Comparison of ENCODE assay signal across 20 cellular contexts in the genomic region with DNA sequence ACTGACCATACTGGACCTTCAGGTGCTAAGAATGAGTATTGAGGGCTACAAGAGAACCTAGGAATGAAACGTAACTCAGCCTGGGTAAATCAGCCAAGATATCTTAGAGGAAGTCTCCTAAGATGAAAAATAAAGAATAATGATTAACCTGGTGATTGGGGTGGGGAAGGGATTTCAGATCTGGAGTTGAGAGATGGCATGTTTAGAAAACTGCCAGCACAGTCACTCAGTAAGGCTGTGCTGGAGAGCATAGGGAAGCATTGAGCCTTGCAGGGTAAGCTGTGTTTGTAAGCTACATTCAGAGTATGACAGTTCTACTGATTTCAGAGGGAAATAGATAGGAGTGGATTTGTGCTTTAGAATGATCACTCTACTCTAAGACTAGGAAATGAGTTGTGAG. TPM values are rescaled to one million over a fixed set of nuclear protein-coding genes. Genes with fewer than 3 reads are reported as not detected.
DNase-seq lines count a peak whose midpoint lies in the region; ATAC-seq, FAIRE-seq and TF ChIP-seq lines count a peak whose summit lies in the region.
"Had no signal": no experiment of that assay in that cellular context is flagged by ENCODE, and none has a peak within 500 bp of the region (broad histone marks: within the 10 kb centered on the region; RNA-seq: fewer than 3 reads in every experiment).

No MANE protein-coding gene starts in this region.

- peak overlapping the region in 3 of 4 donors; percentile 26 to 83 (median 69) for H3K27ac ChIP-seq in Peyer's patch
- H3K27ac ChIP-seq in small intestine (ENCODE audit: low read depth in 1 of 2, low read length in 1 of 2): peak overlapping the region; percentile 64
- no peak overlapping the region for H3K27ac ChIP-seq in brain microvascular endothelial cell
- H3K27ac ChIP-seq: 22Rv1, GM23248 had no signal

- DNase-seq in Caco-2 (no peak), Peyer's patch (peak in 1 of 3 donors; percentile 62), left colon (no peak), small intestine (peak; percentile 87), brain microvascular endothelial cell (no peak), G401 (ENCODE audit: low spot score) (no peak), medulla oblongata (ENCODE audit: extremely low spot score) (no peak)
- DNase-seq: CD8-positive, alpha-beta T cell; COR-L47; GM23248; KG1 had no signal

- H3K36me3 ChIP-seq in Caco-2 (ENCODE audit: control insufficient read depth, insufficient read depth, low read length) (peaks cover 3% of the 10 kb centered on the region), Peyer's patch (no peaks in the 10 kb centered on the region), small intestine (ENCODE audit: control insufficient read depth in 2 of 2, insufficient read depth in 2 of 2, low read length in 2 of 2) (no peaks in the 10 kb centered on the region), brain microvascular endothelial cell (replicated peaks) (no peaks in the 10 kb centered on the region)
- H3K36me3 ChIP-seq: HAP-1 had no signal

- H3K4me3 ChIP-seq in Caco-2 (ENCODE audit: low read depth, low read length) (no peak overlapping the region), Peyer's patch (peak overlapping the region in 2 of 4 donors; percentile 45 to 49), small intestine (ENCODE audit: low read depth in 1 of 2, low read length in 2 of 2) (peak overlapping the region in 1 of 2 donors; percentile 42), brain microvascular endothelial cell (ENCODE audit: low read depth, low read length) (no peak overlapping the region)
- H3K4me3 ChIP-seq: GM12878, GM23248, HAP-1 had no signal

- POLR2A ChIA-PET in Caco-2 (lab: Charles Lee): no interaction called here

- H3K4me1 ChIP-seq in Caco-2 (peaks cover 11% of the 10 kb centered on the region), Peyer's patch (peaks cover 0 to 14% (median 0%) of the 10 kb centered on the region in 4 donors), small intestine (ENCODE audit: control insufficient read depth in 2 of 2, insufficient read depth in 1 of 2, low read depth in 1 of 2, low read length in 1 of 2) (peaks cover 0 to 2% of the 10 kb centered on the region in 2 donors)
- H3K4me1 ChIP-seq: HAP-1 had no signal

- FAIRE-seq in small intestine (lab: Jason Lieb, UNC): no peak
- FAIRE-seq: GM12878, GM18507 had no signal

- H3K27ac Mint-ChIP-seq in Caco-2 (ENCODE audit: unreplicated experiment): peak overlapping the region; percentile 7
- H3K27ac Mint-ChIP-seq: CD14-positive monocyte; CD8-positive, alpha-beta T cell had no signal

- H3K4me1 Mint-ChIP-seq in Caco-2 (ENCODE audit: low read depth, unreplicated experiment): peaks cover 26% of the 10 kb centered on the region
- H3K4me1 Mint-ChIP-seq: CD14-positive monocyte, IgD-negative memory B cell had no signal

- TF ChIP-seq POLR2A in Peyer's patch (IDR thresholded peaks at IDR 0.05): peak; percentile 78 to 86

- no peaks in the 10 kb centered on the region for H3K27me3 ChIP-seq in Caco-2 (replicated peaks; ENCODE audit: control insufficient read depth, insufficient read depth, low read length)
- H3K27me3 ChIP-seq in Peyer's patch: no peaks in the 10 kb centered on the region
- H3K27me3 ChIP-seq in small intestine (ENCODE audit: control insufficient read depth in 2 of 2, insufficient read depth in 2 of 2, low read length in 2 of 2): no peaks in the 10 kb centered on the region
- no peaks in the 10 kb centered on the region for H3K27me3 ChIP-seq in brain microvascular endothelial cell (replicated peaks)

- BruUV-seq in Caco-2 (replicated peaks; lab: Mats Ljungman, UMichigan): no TSS peak

- intact Hi-C loops in Caco-2 (cut with micrococcal nuclease; ENCODE audit: unreplicated experiment) (loop anchor here (5.0 kb wide), 1 partner anchor 359 kb away; no protein-coding TSS in a partner anchor), left colon (cut with DNase I, micrococcal nuclease) (no loop called here)

- in situ Hi-C loops in brain microvascular endothelial cell (cut with HindIII; ENCODE audit: low pct_ligation_motif_present, low sequenced_read_pairs): no loop called here
- in situ Hi-C loops in G401 (cut with HindIII; ENCODE audit: low sequenced_read_pairs): no loop called here

- H3K27me3 Mint-ChIP-seq in Caco-2 (ENCODE audit: insufficient read depth, unreplicated experiment): no peaks in the 10 kb centered on the region
- H3K27me3 Mint-ChIP-seq: IgD-negative memory B cell had no signal

- H3K4me3 Mint-ChIP-seq in Caco-2 (ENCODE audit: unreplicated experiment): peak overlapping the region; percentile 1
- H3K4me3 Mint-ChIP-seq: CD14-positive monocyte; CD8-positive, alpha-beta T cell; IgD-negative memory B cell had no signal

- WGBS in small intestine, 3 donors: 10 to 48% (median 18%) methylated on average over 1 of the region's 1 CpG

- no peaks in the 10 kb centered on the region for H3K9me3 Mint-ChIP-seq in Caco-2 (ENCODE audit: unreplicated experiment)

- ATAC-seq in left colon: peak; percentile 60
- ATAC-seq: CD8-positive, alpha-beta T cell; GM12878 had no signal

- CTCF ChIA-PET in Caco-2 (lab: Charles Lee): no interaction called here

- no peak for TF ChIP-seq CTCF in Caco-2 (IDR thresholded peaks at IDR 0.05; ENCODE audit: insufficient read depth in 1 of 2, low read depth in 1 of 2, low read length in 1 of 2, severe bottlenecking in 1 of 2, unreplicated experiment in 1 of 2)
- no peak for TF ChIP-seq CTCF in Peyer's patch (IDR thresholded peaks at IDR 0.05)
- TF ChIP-seq CTCF in brain microvascular endothelial cell (IDR thresholded peaks at IDR 0.05; ENCODE audit: low read depth, low read length, missing control alignments): no peak

- H3K9me3 ChIP-seq in Caco-2 (no peaks in the 10 kb centered on the region), Peyer's patch (no peaks in the 10 kb centered on the region), small intestine (ENCODE audit: control insufficient read depth, low read depth) (no peaks in the 10 kb centered on the region)
- H3K9me3 ChIP-seq: HAP-1 had no signal

- H3K36me3 Mint-ChIP-seq in Caco-2 (ENCODE audit: insufficient read depth, unreplicated experiment): no peaks in the 10 kb centered on the region
- H3K36me3 Mint-ChIP-seq: CD14-positive monocyte; CD8-positive, alpha-beta T cell; IgD-negative memory B cell had no signal

RNA-seq across cellular contexts. Expression of gene MALRD1, which starts 1.9 kb away (rescaled TPM):
- total RNA-seq in Caco-2 (2022): 8.2 and 9.8 TPM in 2 replicates
- total RNA-seq in Peyer's patch: 100 to 1,000 TPM in 3 of 4 donors, 10 to 100 TPM in 1; 58.6 to 357 (median 249) TPM
- total RNA-seq in left colon: under 1 TPM; 0.15 to 0.36 TPM
- 10 to 100 TPM; 21.2 to 41.6 (median 28.4) TPM for polyA plus RNA-seq in small intestine
- not detected in 2 replicates for total RNA-seq in G401 (2014; rRNA removed; shearing (Covaris generic))
- total RNA-seq: CD8-positive, alpha-beta T cell; Daoy; GM23248; HT1080 had no signal
- polyA plus RNA-seq: BJ, CD14-positive monocyte, IgD-negative memory B cell had no signal
